In genomic region chr2:102141011-102141914, GRCh38 we compare ENCODE assay signal across 8 cellular contexts. TPM values are rescaled to one million over a fixed set of nuclear protein-coding genes. Genes with fewer than 3 reads are reported as not detected.
DNase-seq lines count a peak whose midpoint lies in the region; ATAC-seq, FAIRE-seq and TF ChIP-seq lines count a peak whose summit lies in the region.

No MANE protein-coding gene starts in this region.

- no peak overlapping the region for H4K91ac ChIP-seq in trophoblast cell (ENCODE audit: low read depth, low read length)

- no peak overlapping the region for H3K4ac ChIP-seq in trophoblast cell (ENCODE audit: low read depth, low read length)

- H2AFZ ChIP-seq in trophoblast cell (ENCODE audit: insufficient read depth, low read length, poor library complexity) = no peak overlapping the region

- no peak overlapping the region for H3K23ac ChIP-seq in trophoblast cell (ENCODE audit: low read length)

- DNase-seq in BJ (ENCODE audit: low read depth) (peak; percentile 91), foreskin fibroblast (peak; percentile 90 to 95), trophoblast cell (peak; percentile 49 to 80), NCI-H1092 (lab: John Stamatoyannopoulos, UW) (no peak), GM12891 (ENCODE audit: insufficient read length, low spot score) (no peak), NK-92 (lab: John Stamatoyannopoulos, UW; ENCODE audit: unreplicated experiment) (no peak)

- TF ChIP-seq POLR2A in GM12891 (IDR thresholded peaks at IDR 0.05; ENCODE audit: low read depth, low read length) = no peak

- no peak overlapping the region for H2BK5ac ChIP-seq in trophoblast cell (ENCODE audit: low read depth, low read length, poor library complexity)

- no peak overlapping the region for H2AK5ac ChIP-seq in trophoblast cell (ENCODE audit: low read length)

- peaks cover 7% of the 10 kb centered on the region for H3K9me3 ChIP-seq in trophoblast cell (ENCODE audit: insufficient read depth, low read depth, low read length)

- no peak overlapping the region for H3K4me2 ChIP-seq in trophoblast cell (ENCODE audit: low read length)

- H3K9ac ChIP-seq in trophoblast cell (ENCODE audit: low read length) = no peak overlapping the region

- H3K79me2 ChIP-seq in trophoblast cell (ENCODE audit: control insufficient read depth, insufficient read depth, low read length, poor library complexity) = peaks cover 7% of the 10 kb centered on the region

- H3K4me3 ChIP-seq in BJ (ENCODE audit: low read depth, low read length) (peak overlapping the region; percentile 55), foreskin fibroblast (ENCODE audit: low read depth in 1 of 2, low read length in 2 of 2) (peak overlapping the region; percentile 65 to 71), trophoblast cell (ENCODE audit: low read depth, low read length) (no peak overlapping the region)

- H3K27ac ChIP-seq in trophoblast cell (ENCODE audit: low read depth, low read length) = no peak overlapping the region

- WGBS in trophoblast cell (ENCODE audit: extremely low coverage, insufficient coverage, insufficient read length) = no CpG with 5 or more reads among the region's 13 CpGs

- peaks cover 8% of the 10 kb centered on the region for H3K36me3 ChIP-seq in BJ (ENCODE audit: control insufficient read depth, insufficient read depth, low read length)
- H3K36me3 ChIP-seq in trophoblast cell (ENCODE audit: control insufficient read depth in 1 of 2, insufficient read depth in 2 of 2, low read length in 2 of 2) = peaks cover 11 to 12% of the 10 kb centered on the region in 2 experiments

- no peak overlapping the region for H2BK12ac ChIP-seq in trophoblast cell (ENCODE audit: low read length)

- no peak for FAIRE-seq in GM12891 (lab: Jason Lieb, UNC)

- peak overlapping the region; percentile 6 for H4K12ac ChIP-seq in trophoblast cell (ENCODE audit: low read depth, low read length)

- CTCF ChIA-PET in BJ (lab: Yijun Ruan, JAX) = interaction anchor here (0.6 to 2.2 kb wide), 10 partner anchors 11 to 186 kb away, joined by 3 to 9 read pairs (median 3); no protein-coding TSS in a partner anchor

- POLR2A ChIA-PET in BJ (lab: Charles Lee) = interaction anchor here (0.6 to 1.5 kb wide), 4 partner anchors 77 to 378 kb away, joined by 3 to 5 read pairs (median 4); no protein-coding TSS in a partner anchor

- H3K14ac ChIP-seq in trophoblast cell (ENCODE audit: low read length) = peak overlapping the region; percentile 2

- H3K18ac ChIP-seq in trophoblast cell (ENCODE audit: low read length) = no peak overlapping the region

- no peak for TF ChIP-seq CTCF in BJ (IDR thresholded peaks at IDR 0.05; ENCODE audit: insufficient read depth, low read depth, low read length)
- TF ChIP-seq CTCF in foreskin fibroblast (IDR thresholded peaks at IDR 0.05; ENCODE audit: low read depth, low read length) = no peak

- H3K4me1 ChIP-seq in trophoblast cell (ENCODE audit: control insufficient read depth in 1 of 2, insufficient read depth in 2 of 2, low read length in 2 of 2) = peaks cover 0 to 19% of the 10 kb centered on the region in 2 experiments

- peaks cover 9% of the 10 kb centered on the region for H3K79me1 ChIP-seq in trophoblast cell (ENCODE audit: low read length)

- H3K27me3 ChIP-seq in BJ (ENCODE audit: control insufficient read depth, insufficient read depth, low read length) (no peaks in the 10 kb centered on the region), trophoblast cell (ENCODE audit: insufficient read depth, low read length) (no peaks in the 10 kb centered on the region)

- no peak overlapping the region for H4K8ac ChIP-seq in trophoblast cell (ENCODE audit: low read depth, low read length)

- peak overlapping the region; percentile 8 for H2BK120ac ChIP-seq in trophoblast cell (ENCODE audit: insufficient read depth, low read length, poor library complexity)

- peak; percentile 29 for ATAC-seq in SK-N-SH treated with all-trans-retinoic acid at 6 μM for 48 hours
- ATAC-seq in GM21576 (IDR thresholded peaks at IDR 0.05; ENCODE audit: unreplicated experiment) = no peak

TF ChIP-seq in SK-N-SH treated with all-trans-retinoic acid at 6 μM for 48 hours, 23 proteins besides CTCF, POLR2A, EP300 and RAD21 (continues in another document):
- TF ChIP-seq, protein P1, sequence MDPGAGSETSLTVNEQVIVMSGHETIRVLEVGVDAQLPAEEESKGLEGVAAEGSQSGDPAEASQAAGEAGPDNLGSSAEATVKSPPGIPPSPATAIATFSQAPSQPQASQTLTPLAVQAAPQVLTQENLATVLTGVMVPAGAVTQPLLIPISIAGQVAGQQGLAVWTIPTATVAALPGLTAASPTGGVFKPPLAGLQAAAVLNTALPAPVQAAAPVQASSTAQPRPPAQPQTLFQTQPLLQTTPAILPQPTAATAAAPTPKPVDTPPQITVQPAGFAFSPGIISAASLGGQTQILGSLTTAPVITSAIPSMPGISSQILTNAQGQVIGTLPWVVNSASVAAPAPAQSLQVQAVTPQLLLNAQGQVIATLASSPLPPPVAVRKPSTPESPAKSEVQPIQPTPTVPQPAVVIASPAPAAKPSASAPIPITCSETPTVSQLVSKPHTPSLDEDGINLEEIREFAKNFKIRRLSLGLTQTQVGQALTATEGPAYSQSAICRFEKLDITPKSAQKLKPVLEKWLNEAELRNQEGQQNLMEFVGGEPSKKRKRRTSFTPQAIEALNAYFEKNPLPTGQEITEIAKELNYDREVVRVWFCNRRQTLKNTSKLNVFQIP (CRISPR knock-in tag; IDR thresholded peaks at IDR 0.05; ENCODE audit: borderline replicate concordance, low read depth) = no peak
- TF ChIP-seq TOX (CRISPR knock-in tag; IDR thresholded peaks at IDR 0.05; ENCODE audit: borderline replicate concordance) (no peak), TCF4 (CRISPR knock-in tag; IDR thresholded peaks at IDR 0.05; ENCODE audit: borderline replicate concordance) (no peak), ZNF8 (CRISPR knock-in tag; IDR thresholded peaks at IDR 0.05) (no peak), ZFP3 (CRISPR knock-in tag; IDR thresholded peaks at IDR 0.05) (no peak), ARNTL (CRISPR knock-in tag; IDR thresholded peaks at IDR 0.05; ENCODE audit: borderline replicate concordance, low read depth) (no peak), ISL1 (CRISPR knock-in tag; IDR thresholded peaks at IDR 0.05) (no peak), SNAI2 (CRISPR knock-in tag; IDR thresholded peaks at IDR 0.05) (no peak), PPARA (CRISPR knock-in tag; IDR thresholded peaks at IDR 0.05; ENCODE audit: borderline replicate concordance) (no peak), ESRRG (CRISPR knock-in tag; IDR thresholded peaks at IDR 0.05) (no peak), OSR1 (CRISPR knock-in tag; IDR thresholded peaks at IDR 0.05) (no peak), ZFP30 (CRISPR knock-in tag; IDR thresholded peaks at IDR 0.05) (no peak)

TF ChIP-seq in GM12891, 5 proteins besides CTCF, POLR2A, EP300 and RAD21:
- no peak for TF ChIP-seq PAX5 (IDR thresholded peaks at IDR 0.05; ENCODE audit: insufficient read depth, low read length, severe bottlenecking)
- TF ChIP-seq TAF1 (IDR thresholded peaks at IDR 0.05; ENCODE audit: low read depth, low read length) = no peak
- no peak for TF ChIP-seq POU2F2 (IDR thresholded peaks at IDR 0.05; ENCODE audit: low read depth, low read length)
- no peak for TF ChIP-seq POLR2AphosphoS5 (IDR thresholded peaks at IDR 0.05; ENCODE audit: low read depth, low read length)
TF ChIP-seq in GM12891: peak in this region for 0.

RNA-seq across cellular contexts. Expression of gene IL1R1, which starts 1.3 kb away (rescaled TPM):
- polyA plus RNA-seq in BJ (2011; rRNA removed) = 37.3 and 43.4 TPM in 2 replicates
- polyA minus RNA-seq in BJ (2011; rRNA and poly(A)+ RNA removed) = 16.3 and 18.5 TPM in 2 replicates
- 35.1 and 36.4 TPM in 2 replicates for polyA plus RNA-seq in trophoblast cell (2013)
- polyA plus RNA-seq in GM12891 (2012; ENCODE audit: low read depth, missing spikeins) = 0.35 TPM

RNA-seq across cellular contexts. Expression of gene IL1RL2, which starts 45.6 kb away (rescaled TPM):
- polyA plus RNA-seq in BJ (2011; rRNA removed) = 0.09 and 0.11 TPM in 2 replicates
- 0.15 and 0.28 TPM in 2 replicates for polyA minus RNA-seq in BJ (2011; rRNA and poly(A)+ RNA removed)
- polyA plus RNA-seq in trophoblast cell (2013) = not detected in 2 replicates
- polyA plus RNA-seq in GM12891 (2012; ENCODE audit: low read depth, missing spikeins) = not detected

Comparison
In these comparisons a context has a peak if more than half of its experiments do, and no peak if none do; other contexts are left out.
1. DNase-seq: peak in BJ (single experiment), foreskin fibroblast (2 of 2) and trophoblast cell (2 of 2); none in NCI-H1092 (single experiment), GM12891 (single experiment) and NK-92 (single experiment).